Comparison of ENCODE assay signal across 8 cellular contexts in genomic region chr6:52551483-52552277, GRCh38. TPM values are rescaled to one million over a fixed set of nuclear protein-coding genes. Genes with fewer than 3 reads are reported as not detected.
DNase-seq lines count a peak whose midpoint lies in the region; ATAC-seq and TF ChIP-seq lines count a peak whose summit lies in the region.

No MANE protein-coding gene starts in this region.

- H3K36me3 ChIP-seq in breast epithelium (no peaks in the 10 kb centered on the region), tibial artery (no peaks in the 10 kb centered on the region)

- TF ChIP-seq CTCF in breast epithelium (IDR thresholded peaks at IDR 0.05) (no peak), tibial artery (IDR thresholded peaks at IDR 0.05) (no peak)

- peaks cover 8 to 26% of the 10 kb centered on the region in 2 donors for H3K4me1 ChIP-seq in breast epithelium
- H3K4me1 ChIP-seq in tibial artery = peaks cover 0 to 96% (median 85%) of the 10 kb centered on the region in 4 donors

- intact Hi-C loops in breast epithelium (cut with DNase I; ENCODE audit: low total_unique reads) (no loop called here), tibial artery (cut with DNase I; ENCODE audit: low total_unique reads) (no loop called here)

- no peak for TF ChIP-seq POLR2A in breast epithelium (IDR thresholded peaks at IDR 0.05)

- H3K27me3 ChIP-seq in breast epithelium = no peaks in the 10 kb centered on the region
- no peaks in the 10 kb centered on the region for H3K27me3 ChIP-seq in tibial artery

- peak; percentile 91 for DNase-seq in DMS 273 (lab: John Stamatoyannopoulos, UW; ENCODE audit: unreplicated experiment)
- DNase-seq in NCI-H2171 (lab: John Stamatoyannopoulos, UW) = peak; percentile 56
- peak; percentile 65 to 73 for DNase-seq in breast epithelium (ENCODE audit: low spot score in 2 of 2)
- peak; percentile 87 for DNase-seq in kidney tubule cell (ENCODE audit: low spot score)
- peak; percentile 56 to 89 for DNase-seq in tibial artery
- no peak for DNase-seq in stimulated activated CD8-positive, alpha-beta memory T cell treated with anti-CD3 and anti-CD28 coated beads, Interleukin-4, amount 100 ng/mL, for 48 hours

- H3K4me3 ChIP-seq in breast epithelium (peak overlapping the region in 2 of 3 donors; percentile 10 to 29), tibial artery (peak overlapping the region; percentile 3 to 8)

- ATAC-seq in HG02852 (IDR thresholded peaks at IDR 0.05; ENCODE audit: unreplicated experiment) (no peak), HG03097 (IDR thresholded peaks at IDR 0.05; ENCODE audit: low FRiP score, unreplicated experiment) (no peak)

- no peaks in the 10 kb centered on the region for H3K9me3 ChIP-seq in breast epithelium
- no peaks in the 10 kb centered on the region for H3K9me3 ChIP-seq in tibial artery

- H3K27ac ChIP-seq in breast epithelium (peak overlapping the region; percentile 67 to 73), tibial artery (peak overlapping the region; percentile 74 to 86)

RNA-seq across cellular contexts. Expression of gene TRAM2, which starts 25.2 kb away (rescaled TPM):
- 10 to 100 TPM; 11.9 to 33.0 (median 24.3) TPM for total RNA-seq in breast epithelium
